ENCODE assay signal across 1 cellular context in the genomic region with DNA sequence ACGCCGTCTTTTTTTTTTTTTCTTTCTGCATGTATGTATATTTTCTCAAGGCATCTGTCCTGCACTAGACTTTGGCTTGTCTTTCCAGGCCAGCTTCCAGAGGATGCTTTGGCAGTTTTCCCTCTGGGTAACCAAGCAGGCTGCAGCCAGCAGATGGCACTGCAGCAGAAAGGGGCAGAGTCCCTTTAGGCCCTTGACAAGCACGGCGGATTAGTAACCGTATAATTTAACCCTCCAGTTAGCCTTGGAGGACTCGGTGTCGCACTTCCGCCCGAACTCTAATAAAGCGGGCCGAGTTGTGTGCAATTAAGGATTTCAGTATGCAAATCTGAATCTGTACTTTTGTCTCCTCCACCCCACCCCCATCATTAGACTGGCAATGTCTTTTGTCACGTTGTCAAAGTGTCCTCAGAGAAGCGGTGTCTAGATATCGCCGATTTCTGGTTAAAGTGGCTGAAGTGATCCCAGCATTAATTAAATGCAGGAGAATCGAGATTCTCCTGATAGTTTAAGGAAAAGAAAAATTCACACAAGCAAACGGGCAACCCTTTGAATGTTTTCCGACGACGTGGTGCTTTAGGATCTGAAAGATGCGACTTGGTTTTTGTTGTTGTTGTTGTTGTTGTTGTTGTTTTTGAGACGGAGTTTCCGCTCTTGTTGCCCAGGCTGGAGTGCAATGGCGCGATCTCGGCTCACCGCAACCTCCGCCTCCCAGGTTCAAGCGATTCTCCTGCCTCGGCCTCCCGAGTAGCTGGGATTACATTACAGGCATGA.
TF ChIP-seq lines count a peak whose summit lies in the region.

No MANE protein-coding gene starts in this region.

TF ChIP-seq in K562, 482 proteins besides CTCF, POLR2A, EP300 and RAD21 (continued from another document and continues in another):
- TF ChIP-seq, protein P1, sequence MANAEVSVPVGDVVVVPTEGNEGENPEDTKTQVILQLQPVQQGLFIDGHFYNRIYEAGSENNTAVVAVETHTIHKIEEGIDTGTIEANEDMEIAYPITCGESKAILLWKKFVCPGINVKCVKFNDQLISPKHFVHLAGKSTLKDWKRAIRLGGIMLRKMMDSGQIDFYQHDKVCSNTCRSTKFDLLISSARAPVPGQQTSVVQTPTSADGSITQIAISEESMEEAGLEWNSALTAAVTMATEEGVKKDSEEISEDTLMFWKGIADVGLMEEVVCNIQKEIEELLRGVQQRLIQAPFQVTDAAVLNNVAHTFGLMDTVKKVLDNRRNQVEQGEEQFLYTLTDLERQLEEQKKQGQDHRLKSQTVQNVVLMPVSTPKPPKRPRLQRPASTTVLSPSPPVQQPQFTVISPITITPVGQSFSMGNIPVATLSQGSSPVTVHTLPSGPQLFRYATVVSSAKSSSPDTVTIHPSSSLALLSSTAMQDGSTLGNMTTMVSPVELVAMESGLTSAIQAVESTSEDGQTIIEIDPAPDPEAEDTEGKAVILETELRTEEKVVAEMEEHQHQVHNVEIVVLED (CRISPR knock-in tag; IDR thresholded peaks at IDR 0.05) = no peak
- no peak for TF ChIP-seq ZNF263 (CRISPR knock-in tag; IDR thresholded peaks at IDR 0.05; ENCODE audit: borderline replicate concordance)
- TF ChIP-seq STAT5A (IDR thresholded peaks at IDR 0.05; ENCODE audit: borderline replicate concordance, low read length) = no peak; the same call in 1 of the 2 replicates
- TF ChIP-seq NFE2 (IDR thresholded peaks at IDR 0.05; ENCODE audit: low read depth) = 0 out of 2 replicates have a peak, but pooled peaks have one; percentile 20
- TF ChIP-seq, protein P2, sequence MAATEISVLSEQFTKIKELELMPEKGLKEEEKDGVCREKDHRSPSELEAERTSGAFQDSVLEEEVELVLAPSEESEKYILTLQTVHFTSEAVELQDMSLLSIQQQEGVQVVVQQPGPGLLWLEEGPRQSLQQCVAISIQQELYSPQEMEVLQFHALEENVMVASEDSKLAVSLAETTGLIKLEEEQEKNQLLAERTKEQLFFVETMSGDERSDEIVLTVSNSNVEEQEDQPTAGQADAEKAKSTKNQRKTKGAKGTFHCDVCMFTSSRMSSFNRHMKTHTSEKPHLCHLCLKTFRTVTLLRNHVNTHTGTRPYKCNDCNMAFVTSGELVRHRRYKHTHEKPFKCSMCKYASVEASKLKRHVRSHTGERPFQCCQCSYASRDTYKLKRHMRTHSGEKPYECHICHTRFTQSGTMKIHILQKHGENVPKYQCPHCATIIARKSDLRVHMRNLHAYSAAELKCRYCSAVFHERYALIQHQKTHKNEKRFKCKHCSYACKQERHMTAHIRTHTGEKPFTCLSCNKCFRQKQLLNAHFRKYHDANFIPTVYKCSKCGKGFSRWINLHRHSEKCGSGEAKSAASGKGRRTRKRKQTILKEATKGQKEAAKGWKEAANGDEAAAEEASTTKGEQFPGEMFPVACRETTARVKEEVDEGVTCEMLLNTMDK (IDR thresholded peaks at IDR 0.05; ENCODE audit: borderline replicate concordance, insufficient read depth, low read depth, low read length, poor library complexity, severe bottlenecking) = peak; percentile 87
- no peak for TF ChIP-seq NCOA2 (IDR thresholded peaks at IDR 0.05; ENCODE audit: partially characterized antibody in 2 of 2)
- TF ChIP-seq, protein P3, sequence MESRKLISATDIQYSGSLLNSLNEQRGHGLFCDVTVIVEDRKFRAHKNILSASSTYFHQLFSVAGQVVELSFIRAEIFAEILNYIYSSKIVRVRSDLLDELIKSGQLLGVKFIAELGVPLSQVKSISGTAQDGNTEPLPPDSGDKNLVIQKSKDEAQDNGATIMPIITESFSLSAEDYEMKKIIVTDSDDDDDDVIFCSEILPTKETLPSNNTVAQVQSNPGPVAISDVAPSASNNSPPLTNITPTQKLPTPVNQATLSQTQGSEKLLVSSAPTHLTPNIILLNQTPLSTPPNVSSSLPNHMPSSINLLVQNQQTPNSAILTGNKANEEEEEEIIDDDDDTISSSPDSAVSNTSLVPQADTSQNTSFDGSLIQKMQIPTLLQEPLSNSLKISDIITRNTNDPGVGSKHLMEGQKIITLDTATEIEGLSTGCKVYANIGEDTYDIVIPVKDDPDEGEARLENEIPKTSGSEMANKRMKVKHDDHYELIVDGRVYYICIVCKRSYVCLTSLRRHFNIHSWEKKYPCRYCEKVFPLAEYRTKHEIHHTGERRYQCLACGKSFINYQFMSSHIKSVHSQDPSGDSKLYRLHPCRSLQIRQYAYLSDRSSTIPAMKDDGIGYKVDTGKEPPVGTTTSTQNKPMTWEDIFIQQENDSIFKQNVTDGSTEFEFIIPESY (CRISPR knock-in tag; IDR thresholded peaks at IDR 0.05) = peak; percentile 83
- TF ChIP-seq SPI1 (IDR thresholded peaks at IDR 0.05; ENCODE audit: borderline replicate concordance, low read depth, low read length) = peak; percentile 80
- TF ChIP-seq KDM1A (IDR thresholded peaks at IDR 0.05) = peak; percentile 42 to 62; a peak in 2 of 4 replicates
- TF ChIP-seq, protein P4, sequence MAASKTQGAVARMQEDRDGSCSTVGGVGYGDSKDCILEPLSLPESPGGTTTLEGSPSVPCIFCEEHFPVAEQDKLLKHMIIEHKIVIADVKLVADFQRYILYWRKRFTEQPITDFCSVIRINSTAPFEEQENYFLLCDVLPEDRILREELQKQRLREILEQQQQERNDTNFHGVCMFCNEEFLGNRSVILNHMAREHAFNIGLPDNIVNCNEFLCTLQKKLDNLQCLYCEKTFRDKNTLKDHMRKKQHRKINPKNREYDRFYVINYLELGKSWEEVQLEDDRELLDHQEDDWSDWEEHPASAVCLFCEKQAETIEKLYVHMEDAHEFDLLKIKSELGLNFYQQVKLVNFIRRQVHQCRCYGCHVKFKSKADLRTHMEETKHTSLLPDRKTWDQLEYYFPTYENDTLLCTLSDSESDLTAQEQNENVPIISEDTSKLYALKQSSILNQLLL (CRISPR knock-in tag; IDR thresholded peaks at IDR 0.05; ENCODE audit: borderline replicate concordance) = no peak
- TF ChIP-seq, protein P5, sequence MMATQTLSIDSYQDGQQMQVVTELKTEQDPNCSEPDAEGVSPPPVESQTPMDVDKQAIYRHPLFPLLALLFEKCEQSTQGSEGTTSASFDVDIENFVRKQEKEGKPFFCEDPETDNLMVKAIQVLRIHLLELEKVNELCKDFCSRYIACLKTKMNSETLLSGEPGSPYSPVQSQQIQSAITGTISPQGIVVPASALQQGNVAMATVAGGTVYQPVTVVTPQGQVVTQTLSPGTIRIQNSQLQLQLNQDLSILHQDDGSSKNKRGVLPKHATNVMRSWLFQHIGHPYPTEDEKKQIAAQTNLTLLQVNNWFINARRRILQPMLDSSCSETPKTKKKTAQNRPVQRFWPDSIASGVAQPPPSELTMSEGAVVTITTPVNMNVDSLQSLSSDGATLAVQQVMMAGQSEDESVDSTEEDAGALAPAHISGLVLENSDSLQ (IDR thresholded peaks at IDR 0.05) = peak; percentile 52
- no peak for TF ChIP-seq WHSC1 (IDR thresholded peaks at IDR 0.05; ENCODE audit: low read length)
- no peak for TF ChIP-seq NR1H2 (CRISPR knock-in tag; IDR thresholded peaks at IDR 0.05)
- no peak for TF ChIP-seq SIN3B (IDR thresholded peaks at IDR 0.05; ENCODE audit: low read depth)
- no peak for TF ChIP-seq RHOXF2B (CRISPR knock-in tag; conservative IDR thresholded peaks at IDR 0.05)
- no peak for TF ChIP-seq GATAD2B (IDR thresholded peaks at IDR 0.05; ENCODE audit: borderline replicate concordance)
- no peak for TF ChIP-seq ZNF436 (CRISPR knock-in tag; IDR thresholded peaks at IDR 0.05)
- TF ChIP-seq, protein P6, sequence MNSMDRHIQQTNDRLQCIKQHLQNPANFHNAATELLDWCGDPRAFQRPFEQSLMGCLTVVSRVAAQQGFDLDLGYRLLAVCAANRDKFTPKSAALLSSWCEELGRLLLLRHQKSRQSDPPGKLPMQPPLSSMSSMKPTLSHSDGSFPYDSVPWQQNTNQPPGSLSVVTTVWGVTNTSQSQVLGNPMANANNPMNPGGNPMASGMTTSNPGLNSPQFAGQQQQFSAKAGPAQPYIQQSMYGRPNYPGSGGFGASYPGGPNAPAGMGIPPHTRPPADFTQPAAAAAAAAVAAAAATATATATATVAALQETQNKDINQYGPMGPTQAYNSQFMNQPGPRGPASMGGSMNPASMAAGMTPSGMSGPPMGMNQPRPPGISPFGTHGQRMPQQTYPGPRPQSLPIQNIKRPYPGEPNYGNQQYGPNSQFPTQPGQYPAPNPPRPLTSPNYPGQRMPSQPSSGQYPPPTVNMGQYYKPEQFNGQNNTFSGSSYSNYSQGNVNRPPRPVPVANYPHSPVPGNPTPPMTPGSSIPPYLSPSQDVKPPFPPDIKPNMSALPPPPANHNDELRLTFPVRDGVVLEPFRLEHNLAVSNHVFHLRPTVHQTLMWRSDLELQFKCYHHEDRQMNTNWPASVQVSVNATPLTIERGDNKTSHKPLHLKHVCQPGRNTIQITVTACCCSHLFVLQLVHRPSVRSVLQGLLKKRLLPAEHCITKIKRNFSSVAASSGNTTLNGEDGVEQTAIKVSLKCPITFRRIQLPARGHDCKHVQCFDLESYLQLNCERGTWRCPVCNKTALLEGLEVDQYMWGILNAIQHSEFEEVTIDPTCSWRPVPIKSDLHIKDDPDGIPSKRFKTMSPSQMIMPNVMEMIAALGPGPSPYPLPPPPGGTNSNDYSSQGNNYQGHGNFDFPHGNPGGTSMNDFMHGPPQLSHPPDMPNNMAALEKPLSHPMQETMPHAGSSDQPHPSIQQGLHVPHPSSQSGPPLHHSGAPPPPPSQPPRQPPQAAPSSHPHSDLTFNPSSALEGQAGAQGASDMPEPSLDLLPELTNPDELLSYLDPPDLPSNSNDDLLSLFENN (IDR thresholded peaks at IDR 0.05; ENCODE audit: low read depth in 2 of 2, low read length in 2 of 2) = peak in 1 of 2 experiments; percentile 35; a peak in 1 of 4 replicates
- no peak for TF ChIP-seq MAFF (IDR thresholded peaks at IDR 0.05; ENCODE audit: low read length)
- TF ChIP-seq, protein P7, sequence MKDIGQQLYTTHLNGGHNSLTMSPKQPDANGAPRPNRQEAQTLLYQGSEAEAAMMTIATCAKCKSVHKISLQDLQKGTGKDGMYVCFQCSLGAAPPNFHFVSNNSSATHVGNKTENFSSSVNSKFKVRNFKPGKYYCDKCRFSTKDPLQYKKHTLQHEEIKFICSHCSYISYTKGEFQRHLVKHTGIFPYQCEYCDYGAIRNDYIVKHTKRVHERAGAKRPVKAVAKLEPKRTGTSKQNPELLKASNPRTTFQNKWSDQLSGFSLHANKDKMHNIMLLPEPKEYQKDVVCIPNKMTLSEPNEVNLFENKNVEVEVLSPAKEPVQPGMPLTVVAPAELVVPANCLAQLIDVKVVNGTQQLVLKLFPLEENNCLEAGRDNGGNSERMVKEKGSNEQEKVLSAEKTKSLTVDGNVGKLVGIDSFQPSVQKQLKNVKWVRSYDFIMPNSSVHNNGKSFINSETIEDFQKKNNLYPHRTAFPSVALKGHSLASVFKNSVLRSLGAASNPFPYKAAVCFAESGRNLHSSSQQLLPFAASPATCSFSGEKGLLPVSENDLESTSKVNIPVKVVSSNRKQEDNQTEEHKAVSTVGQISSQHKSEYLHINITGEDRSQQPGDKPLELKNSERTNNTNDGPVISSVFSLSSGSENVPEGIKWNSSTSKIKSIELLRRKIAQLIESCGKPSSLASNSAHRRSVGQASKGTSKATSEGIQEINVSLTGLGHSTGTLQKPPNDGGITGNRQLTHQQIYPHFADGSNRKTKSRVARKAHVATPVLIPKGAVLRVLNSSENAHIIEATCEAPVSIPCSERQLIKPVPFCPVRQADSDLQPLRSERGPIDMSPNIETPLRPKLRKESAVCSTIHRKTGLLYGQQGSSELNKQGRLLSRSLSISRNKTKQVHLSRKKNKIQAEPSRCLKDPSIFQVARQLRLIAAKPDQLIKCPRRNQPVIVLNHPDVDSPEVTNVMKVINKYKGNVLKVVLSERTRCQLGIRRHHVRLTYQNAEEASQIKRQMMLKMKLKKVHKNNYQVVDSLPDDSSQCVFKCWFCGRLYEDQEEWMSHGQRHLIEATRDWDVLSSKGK (CRISPR knock-in tag; IDR thresholded peaks at IDR 0.05) = no peak
- TF ChIP-seq PRPF4 (IDR thresholded peaks at IDR 0.05; ENCODE audit: insufficient read depth, low read depth, low read length, poor library complexity, severe bottlenecking) = no peak
- TF ChIP-seq MYC (IDR thresholded peaks at IDR 0.05; ENCODE audit: low read depth, low read length) = peak; percentile 56; the same call in 1 of the 2 replicates
- no peak for TF ChIP-seq MYC (CRISPR knock-in tag; IDR thresholded peaks at IDR 0.05; ENCODE audit: borderline replicate concordance, low read depth)
- TF ChIP-seq BRF1 (IDR thresholded peaks at IDR 0.05; ENCODE audit: borderline replicate concordance, extremely low read depth, insufficient read length) = no peak
- no peak for TF ChIP-seq ZNF347 (CRISPR knock-in tag; IDR thresholded peaks at IDR 0.05; ENCODE audit: low read depth)
- TF ChIP-seq, protein P8, sequence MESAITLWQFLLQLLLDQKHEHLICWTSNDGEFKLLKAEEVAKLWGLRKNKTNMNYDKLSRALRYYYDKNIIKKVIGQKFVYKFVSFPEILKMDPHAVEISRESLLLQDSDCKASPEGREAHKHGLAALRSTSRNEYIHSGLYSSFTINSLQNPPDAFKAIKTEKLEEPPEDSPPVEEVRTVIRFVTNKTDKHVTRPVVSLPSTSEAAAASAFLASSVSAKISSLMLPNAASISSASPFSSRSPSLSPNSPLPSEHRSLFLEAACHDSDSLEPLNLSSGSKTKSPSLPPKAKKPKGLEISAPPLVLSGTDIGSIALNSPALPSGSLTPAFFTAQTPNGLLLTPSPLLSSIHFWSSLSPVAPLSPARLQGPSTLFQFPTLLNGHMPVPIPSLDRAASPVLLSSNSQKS (CRISPR knock-in tag; IDR thresholded peaks at IDR 0.05) = no peak
- no peak for TF ChIP-seq TSC22D4 (tag; IDR thresholded peaks at IDR 0.05)
- TF ChIP-seq SMAD3 (CRISPR knock-in tag; conservative IDR thresholded peaks at IDR 0.05) = no peak
- no peak for TF ChIP-seq TRIM28 (IDR thresholded peaks at IDR 0.05)
- TF ChIP-seq, protein P9, sequence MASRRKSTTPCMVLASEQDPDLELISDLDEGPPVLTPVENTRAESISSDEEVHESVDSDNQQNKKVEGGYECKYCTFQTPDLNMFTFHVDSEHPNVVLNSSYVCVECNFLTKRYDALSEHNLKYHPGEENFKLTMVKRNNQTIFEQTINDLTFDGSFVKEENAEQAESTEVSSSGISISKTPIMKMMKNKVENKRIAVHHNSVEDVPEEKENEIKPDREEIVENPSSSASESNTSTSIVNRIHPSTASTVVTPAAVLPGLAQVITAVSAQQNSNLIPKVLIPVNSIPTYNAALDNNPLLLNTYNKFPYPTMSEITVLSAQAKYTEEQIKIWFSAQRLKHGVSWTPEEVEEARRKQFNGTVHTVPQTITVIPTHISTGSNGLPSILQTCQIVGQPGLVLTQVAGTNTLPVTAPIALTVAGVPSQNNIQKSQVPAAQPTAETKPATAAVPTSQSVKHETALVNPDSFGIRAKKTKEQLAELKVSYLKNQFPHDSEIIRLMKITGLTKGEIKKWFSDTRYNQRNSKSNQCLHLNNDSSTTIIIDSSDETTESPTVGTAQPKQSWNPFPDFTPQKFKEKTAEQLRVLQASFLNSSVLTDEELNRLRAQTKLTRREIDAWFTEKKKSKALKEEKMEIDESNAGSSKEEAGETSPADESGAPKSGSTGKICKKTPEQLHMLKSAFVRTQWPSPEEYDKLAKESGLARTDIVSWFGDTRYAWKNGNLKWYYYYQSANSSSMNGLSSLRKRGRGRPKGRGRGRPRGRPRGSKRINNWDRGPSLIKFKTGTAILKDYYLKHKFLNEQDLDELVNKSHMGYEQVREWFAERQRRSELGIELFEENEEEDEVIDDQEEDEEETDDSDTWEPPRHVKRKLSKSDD (conservative IDR thresholded peaks at IDR 0.05; ENCODE audit: low read length) = no peak
- no peak for TF ChIP-seq EZH2 (IDR thresholded peaks at IDR 0.05; ENCODE audit: borderline replicate concordance, low read depth, low read length)
- TF ChIP-seq BCL6 (CRISPR knock-in tag; IDR thresholded peaks at IDR 0.05) = no peak
- TF ChIP-seq ZNF75A (CRISPR knock-in tag; IDR thresholded peaks at IDR 0.05) = no peak
- no peak for TF ChIP-seq C11orf30 (IDR thresholded peaks at IDR 0.05; ENCODE audit: low read depth)
- peak; percentile 31; the same call in 1 of the 2 replicates for TF ChIP-seq LEF1 (IDR thresholded peaks at IDR 0.05)
- no peak for TF ChIP-seq ZNF140 (CRISPR knock-in tag; IDR thresholded peaks at IDR 0.05)
- TF ChIP-seq ELF4 (CRISPR knock-in tag; IDR thresholded peaks at IDR 0.05) = peak; percentile 78; the same call in 1 of the 2 replicates
- no peak for TF ChIP-seq ZKSCAN3 (CRISPR knock-in tag; IDR thresholded peaks at IDR 0.05)
- TF ChIP-seq ZBED1 (IDR thresholded peaks at IDR 0.05) = no peak
- TF ChIP-seq ADNP (tag; IDR thresholded peaks at IDR 0.05) = no peak
